ENCODE assay signal across 1 cellular context in the genomic region with DNA sequence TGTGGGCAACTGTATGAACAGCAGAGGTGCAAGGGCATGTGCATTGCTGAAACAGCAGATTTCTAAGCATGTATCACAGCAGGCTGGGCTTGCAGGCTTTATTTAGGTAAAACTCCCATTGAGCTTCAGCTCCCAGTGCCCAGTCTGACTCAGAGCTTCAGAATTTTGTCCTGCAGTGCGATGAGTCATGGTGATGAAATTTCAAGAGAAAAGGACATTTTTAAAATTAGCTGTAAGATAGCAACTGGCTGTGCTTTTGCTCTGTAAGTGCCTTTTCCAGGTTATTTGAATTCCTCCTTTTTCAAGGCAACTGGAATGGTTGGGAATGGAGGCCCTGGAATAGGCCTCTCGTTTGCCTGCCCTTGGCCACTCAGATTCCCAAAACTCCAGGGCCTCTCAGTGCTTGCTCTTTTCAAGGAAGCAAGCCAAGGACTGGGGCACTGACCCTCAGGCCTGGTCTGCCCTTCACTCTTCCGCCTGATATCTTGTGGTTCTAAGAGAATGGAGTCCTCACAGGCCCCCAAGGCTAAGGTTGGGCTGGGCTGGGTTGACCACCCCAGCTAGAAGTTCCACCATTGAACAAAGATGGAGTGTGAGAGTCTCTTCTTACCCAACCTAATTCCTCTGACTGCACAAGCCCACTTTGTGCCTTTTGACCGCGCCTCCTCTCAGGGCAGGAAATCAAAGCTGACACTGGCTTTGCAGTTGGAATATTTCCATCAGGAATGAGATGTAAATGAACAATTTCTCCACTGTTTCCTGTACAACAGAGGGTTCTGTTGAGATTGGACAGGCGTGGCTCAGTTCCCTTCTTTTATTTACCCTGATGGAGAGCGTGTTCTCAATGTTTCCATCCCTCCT.
TF ChIP-seq lines count a peak whose summit lies in the region.

No MANE protein-coding gene starts in this region.

TF ChIP-seq in HEK293, 187 proteins besides CTCF, POLR2A, EP300 and RAD21 (continued from another document):
- TF ChIP-seq, protein P1, sequence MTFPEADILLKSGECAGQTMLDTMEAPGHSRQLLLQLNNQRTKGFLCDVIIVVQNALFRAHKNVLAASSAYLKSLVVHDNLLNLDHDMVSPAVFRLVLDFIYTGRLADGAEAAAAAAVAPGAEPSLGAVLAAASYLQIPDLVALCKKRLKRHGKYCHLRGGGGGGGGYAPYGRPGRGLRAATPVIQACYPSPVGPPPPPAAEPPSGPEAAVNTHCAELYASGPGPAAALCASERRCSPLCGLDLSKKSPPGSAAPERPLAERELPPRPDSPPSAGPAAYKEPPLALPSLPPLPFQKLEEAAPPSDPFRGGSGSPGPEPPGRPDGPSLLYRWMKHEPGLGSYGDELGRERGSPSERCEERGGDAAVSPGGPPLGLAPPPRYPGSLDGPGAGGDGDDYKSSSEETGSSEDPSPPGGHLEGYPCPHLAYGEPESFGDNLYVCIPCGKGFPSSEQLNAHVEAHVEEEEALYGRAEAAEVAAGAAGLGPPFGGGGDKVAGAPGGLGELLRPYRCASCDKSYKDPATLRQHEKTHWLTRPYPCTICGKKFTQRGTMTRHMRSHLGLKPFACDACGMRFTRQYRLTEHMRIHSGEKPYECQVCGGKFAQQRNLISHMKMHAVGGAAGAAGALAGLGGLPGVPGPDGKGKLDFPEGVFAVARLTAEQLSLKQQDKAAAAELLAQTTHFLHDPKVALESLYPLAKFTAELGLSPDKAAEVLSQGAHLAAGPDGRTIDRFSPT (tag by site-specific recombination; IDR thresholded peaks at IDR 0.05), result peak; percentile 88
- TF ChIP-seq ZIC2 (tag by site-specific recombination; IDR thresholded peaks at IDR 0.05) (peak; percentile 48), SP3 (tag by site-specific recombination; IDR thresholded peaks at IDR 0.05) (no peak), ZNF660 (tag by site-specific recombination; IDR thresholded peaks at IDR 0.05) (peak; percentile 73; the same call in 1 of the 2 replicates), TCF7L2 (IDR thresholded peaks at IDR 0.05; ENCODE audit: borderline replicate concordance, low read depth, low read length) (no peak), ZBTB21 (tag by site-specific recombination; IDR thresholded peaks at IDR 0.05) (peak; percentile 41; the same call in 1 of the 2 replicates), ZXDB (tag by site-specific recombination; IDR thresholded peaks at IDR 0.05) (0 out of 2 replicates have a peak, but pooled peaks have one; percentile 35), ZNF426 (tag by site-specific recombination; IDR thresholded peaks at IDR 0.05) (no peak), KLF10 (tag by site-specific recombination; IDR thresholded peaks at IDR 0.05) (peak; percentile 33; the same call in 1 of the 2 replicates), ZNF274 (IDR thresholded peaks at IDR 0.05; ENCODE audit: low read length) (no peak), ZNF274 (tag by site-specific recombination; IDR thresholded peaks at IDR 0.05; ENCODE audit: borderline replicate concordance) (no peak), ZNF24 (tag by site-specific recombination; IDR thresholded peaks at IDR 0.05) (0 out of 2 replicates have a peak, but pooled peaks have one; percentile 37), ZNF23 (tag by site-specific recombination; IDR thresholded peaks at IDR 0.05; ENCODE audit: borderline replicate concordance) (no peak), ZNF391 (tag by site-specific recombination; IDR thresholded peaks at IDR 0.05; ENCODE audit: borderline replicate concordance, low read depth) (no peak), ZNF677 (tag by site-specific recombination; IDR thresholded peaks at IDR 0.05) (no peak), ZNF354C (tag by site-specific recombination; IDR thresholded peaks at IDR 0.05; ENCODE audit: borderline replicate concordance, low read depth) (no peak), ZNF121 (tag by site-specific recombination; IDR thresholded peaks at IDR 0.05) (no peak), EGR2 (tag by site-specific recombination; IDR thresholded peaks at IDR 0.05; ENCODE audit: low read depth) (no peak), ZNF10 (tag by site-specific recombination; IDR thresholded peaks at IDR 0.05) (no peak), ZNF324 (tag by site-specific recombination; IDR thresholded peaks at IDR 0.05) (peak; percentile 26; the same call in 1 of the 2 replicates), IKZF3 (tag by site-specific recombination; IDR thresholded peaks at IDR 0.05) (peak; percentile 61; the same call in 1 of the 2 replicates), SP2 (tag by site-specific recombination; IDR thresholded peaks at IDR 0.05) (no peak)
- TF ChIP-seq, protein P2, sequence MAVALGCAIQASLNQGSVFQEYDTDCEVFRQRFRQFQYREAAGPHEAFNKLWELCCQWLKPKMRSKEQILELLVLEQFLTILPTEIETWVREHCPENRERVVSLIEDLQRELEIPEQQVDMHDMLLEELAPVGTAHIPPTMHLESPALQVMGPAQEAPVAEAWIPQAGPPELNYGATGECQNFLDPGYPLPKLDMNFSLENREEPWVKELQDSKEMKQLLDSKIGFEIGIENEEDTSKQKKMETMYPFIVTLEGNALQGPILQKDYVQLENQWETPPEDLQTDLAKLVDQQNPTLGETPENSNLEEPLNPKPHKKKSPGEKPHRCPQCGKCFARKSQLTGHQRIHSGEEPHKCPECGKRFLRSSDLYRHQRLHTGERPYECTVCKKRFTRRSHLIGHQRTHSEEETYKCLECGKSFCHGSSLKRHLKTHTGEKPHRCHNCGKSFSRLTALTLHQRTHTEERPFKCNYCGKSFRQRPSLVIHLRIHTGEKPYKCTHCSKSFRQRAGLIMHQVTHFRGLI (tag by site-specific recombination; IDR thresholded peaks at IDR 0.05), result peak; percentile 54; the same call in 1 of the 2 replicates
- TF ChIP-seq, protein P3, sequence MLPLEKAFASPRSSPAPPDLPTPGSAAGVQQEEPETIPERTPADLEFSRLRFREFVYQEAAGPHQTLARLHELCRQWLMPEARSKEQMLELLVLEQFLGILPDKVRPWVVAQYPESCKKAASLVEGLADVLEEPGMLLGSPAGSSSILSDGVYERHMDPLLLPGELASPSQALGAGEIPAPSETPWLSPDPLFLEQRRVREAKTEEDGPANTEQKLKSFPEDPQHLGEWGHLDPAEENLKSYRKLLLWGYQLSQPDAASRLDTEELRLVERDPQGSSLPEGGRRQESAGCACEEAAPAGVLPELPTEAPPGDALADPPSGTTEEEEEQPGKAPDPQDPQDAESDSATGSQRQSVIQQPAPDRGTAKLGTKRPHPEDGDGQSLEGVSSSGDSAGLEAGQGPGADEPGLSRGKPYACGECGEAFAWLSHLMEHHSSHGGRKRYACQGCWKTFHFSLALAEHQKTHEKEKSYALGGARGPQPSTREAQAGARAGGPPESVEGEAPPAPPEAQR (tag by site-specific recombination; IDR thresholded peaks at IDR 0.05), result no peak
- TF ChIP-seq, protein P4, sequence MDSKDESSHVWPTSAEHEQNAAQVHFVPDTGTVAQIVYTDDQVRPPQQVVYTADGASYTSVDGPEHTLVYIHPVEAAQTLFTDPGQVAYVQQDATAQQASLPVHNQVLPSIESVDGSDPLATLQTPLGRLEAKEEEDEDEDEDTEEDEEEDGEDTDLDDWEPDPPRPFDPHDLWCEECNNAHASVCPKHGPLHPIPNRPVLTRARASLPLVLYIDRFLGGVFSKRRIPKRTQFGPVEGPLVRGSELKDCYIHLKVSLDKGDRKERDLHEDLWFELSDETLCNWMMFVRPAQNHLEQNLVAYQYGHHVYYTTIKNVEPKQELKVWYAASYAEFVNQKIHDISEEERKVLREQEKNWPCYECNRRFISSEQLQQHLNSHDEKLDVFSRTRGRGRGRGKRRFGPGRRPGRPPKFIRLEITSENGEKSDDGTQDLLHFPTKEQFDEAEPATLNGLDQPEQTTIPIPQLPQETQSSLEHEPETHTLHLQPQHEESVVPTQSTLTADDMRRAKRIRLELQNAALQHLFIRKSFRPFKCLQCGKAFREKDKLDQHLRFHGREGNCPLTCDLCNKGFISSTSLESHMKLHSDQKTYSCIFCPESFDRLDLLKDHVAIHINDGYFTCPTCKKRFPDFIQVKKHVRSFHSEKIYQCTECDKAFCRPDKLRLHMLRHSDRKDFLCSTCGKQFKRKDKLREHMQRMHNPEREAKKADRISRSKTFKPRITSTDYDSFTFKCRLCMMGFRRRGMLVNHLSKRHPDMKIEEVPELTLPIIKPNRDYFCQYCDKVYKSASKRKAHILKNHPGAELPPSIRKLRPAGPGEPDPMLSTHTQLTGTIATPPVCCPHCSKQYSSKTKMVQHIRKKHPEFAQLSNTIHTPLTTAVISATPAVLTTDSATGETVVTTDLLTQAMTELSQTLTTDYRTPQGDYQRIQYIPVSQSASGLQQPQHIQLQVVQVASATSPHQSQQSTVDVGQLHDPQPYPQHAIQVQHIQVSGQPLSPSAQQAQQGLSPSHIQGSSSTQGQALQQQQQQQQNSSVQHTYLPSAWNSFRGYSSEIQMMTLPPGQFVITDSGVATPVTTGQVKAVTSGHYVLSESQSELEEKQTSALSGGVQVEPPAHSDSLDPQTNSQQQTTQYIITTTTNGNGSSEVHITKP (tag by site-specific recombination; IDR thresholded peaks at IDR 0.05), result no peak
- TF ChIP-seq, protein P5, sequence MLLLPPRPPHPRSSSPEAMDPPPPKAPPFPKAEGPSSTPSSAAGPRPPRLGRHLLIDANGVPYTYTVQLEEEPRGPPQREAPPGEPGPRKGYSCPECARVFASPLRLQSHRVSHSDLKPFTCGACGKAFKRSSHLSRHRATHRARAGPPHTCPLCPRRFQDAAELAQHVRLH (tag by site-specific recombination; IDR thresholded peaks at IDR 0.05), result no peak
- TF ChIP-seq, protein P6, sequence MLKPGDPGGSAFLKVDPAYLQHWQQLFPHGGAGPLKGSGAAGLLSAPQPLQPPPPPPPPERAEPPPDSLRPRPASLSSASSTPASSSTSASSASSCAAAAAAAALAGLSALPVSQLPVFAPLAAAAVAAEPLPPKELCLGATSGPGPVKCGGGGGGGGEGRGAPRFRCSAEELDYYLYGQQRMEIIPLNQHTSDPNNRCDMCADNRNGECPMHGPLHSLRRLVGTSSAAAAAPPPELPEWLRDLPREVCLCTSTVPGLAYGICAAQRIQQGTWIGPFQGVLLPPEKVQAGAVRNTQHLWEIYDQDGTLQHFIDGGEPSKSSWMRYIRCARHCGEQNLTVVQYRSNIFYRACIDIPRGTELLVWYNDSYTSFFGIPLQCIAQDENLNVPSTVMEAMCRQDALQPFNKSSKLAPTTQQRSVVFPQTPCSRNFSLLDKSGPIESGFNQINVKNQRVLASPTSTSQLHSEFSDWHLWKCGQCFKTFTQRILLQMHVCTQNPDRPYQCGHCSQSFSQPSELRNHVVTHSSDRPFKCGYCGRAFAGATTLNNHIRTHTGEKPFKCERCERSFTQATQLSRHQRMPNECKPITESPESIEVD (tag by site-specific recombination; IDR thresholded peaks at IDR 0.05), result peak; percentile 87
- TF ChIP-seq, protein P7, sequence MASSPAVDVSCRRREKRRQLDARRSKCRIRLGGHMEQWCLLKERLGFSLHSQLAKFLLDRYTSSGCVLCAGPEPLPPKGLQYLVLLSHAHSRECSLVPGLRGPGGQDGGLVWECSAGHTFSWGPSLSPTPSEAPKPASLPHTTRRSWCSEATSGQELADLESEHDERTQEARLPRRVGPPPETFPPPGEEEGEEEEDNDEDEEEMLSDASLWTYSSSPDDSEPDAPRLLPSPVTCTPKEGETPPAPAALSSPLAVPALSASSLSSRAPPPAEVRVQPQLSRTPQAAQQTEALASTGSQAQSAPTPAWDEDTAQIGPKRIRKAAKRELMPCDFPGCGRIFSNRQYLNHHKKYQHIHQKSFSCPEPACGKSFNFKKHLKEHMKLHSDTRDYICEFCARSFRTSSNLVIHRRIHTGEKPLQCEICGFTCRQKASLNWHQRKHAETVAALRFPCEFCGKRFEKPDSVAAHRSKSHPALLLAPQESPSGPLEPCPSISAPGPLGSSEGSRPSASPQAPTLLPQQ (tag by site-specific recombination; IDR thresholded peaks at IDR 0.05), result peak; percentile 36; the same call in 1 of the 2 replicates
